2 cellular contexts compared by ENCODE assay signal in genomic region chr16:79146-80054, GRCh38.
TF ChIP-seq lines count a peak whose summit lies in the region.

No MANE protein-coding gene starts in this region.

TF ChIP-seq in A549, 52 proteins besides CTCF, POLR2A, EP300 and RAD21:
- TF ChIP-seq JUN (IDR thresholded peaks at IDR 0.05) (no peak), KDM1A (IDR thresholded peaks at IDR 0.05; ENCODE audit: low read depth) (no peak), RCOR1 (IDR thresholded peaks at IDR 0.05; ENCODE audit: low read depth, low read length) (no peak), MAZ (IDR thresholded peaks at IDR 0.05; ENCODE audit: borderline replicate concordance, low read depth, low read length) (no peak), ZFP36 (IDR thresholded peaks at IDR 0.05; ENCODE audit: borderline replicate concordance, partially characterized antibody) (no peak), ELK1 (IDR thresholded peaks at IDR 0.05; ENCODE audit: low read depth, low read length) (no peak), PHF8 (IDR thresholded peaks at IDR 0.05; ENCODE audit: borderline replicate concordance, low read depth) (no peak), HMGXB4 (CRISPR knock-in tag; IDR thresholded peaks at IDR 0.05; ENCODE audit: borderline replicate concordance) (no peak), EHMT2 (IDR thresholded peaks at IDR 0.05; ENCODE audit: low read depth) (no peak), SREBF2 (IDR thresholded peaks at IDR 0.05) (no peak), JUNB (IDR thresholded peaks at IDR 0.05) (no peak), HOXB5 (CRISPR knock-in tag; IDR thresholded peaks at IDR 0.05) (no peak)
- TF ChIP-seq, protein P1, sequence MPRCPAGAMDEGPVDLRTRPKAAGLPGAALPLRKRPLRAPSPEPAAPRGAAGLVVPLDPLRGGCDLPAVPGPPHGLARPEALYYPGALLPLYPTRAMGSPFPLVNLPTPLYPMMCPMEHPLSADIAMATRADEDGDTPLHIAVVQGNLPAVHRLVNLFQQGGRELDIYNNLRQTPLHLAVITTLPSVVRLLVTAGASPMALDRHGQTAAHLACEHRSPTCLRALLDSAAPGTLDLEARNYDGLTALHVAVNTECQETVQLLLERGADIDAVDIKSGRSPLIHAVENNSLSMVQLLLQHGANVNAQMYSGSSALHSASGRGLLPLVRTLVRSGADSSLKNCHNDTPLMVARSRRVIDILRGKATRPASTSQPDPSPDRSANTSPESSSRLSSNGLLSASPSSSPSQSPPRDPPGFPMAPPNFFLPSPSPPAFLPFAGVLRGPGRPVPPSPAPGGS (IDR thresholded peaks at IDR 0.05) = no peak

TF ChIP-seq in GM12878, 131 proteins besides CTCF, POLR2A, EP300 and RAD21:
- no peak for TF ChIP-seq MYB (IDR thresholded peaks at IDR 0.05; ENCODE audit: borderline replicate concordance, low read depth, low read length)
- TF ChIP-seq POLR2AphosphoS5 (IDR thresholded peaks at IDR 0.05; ENCODE audit: low read length) = 0 out of 2 replicates have a peak, but pooled peaks have one; percentile 6
